ENCODE assay signal across 8 cellular contexts in the genomic region with DNA sequence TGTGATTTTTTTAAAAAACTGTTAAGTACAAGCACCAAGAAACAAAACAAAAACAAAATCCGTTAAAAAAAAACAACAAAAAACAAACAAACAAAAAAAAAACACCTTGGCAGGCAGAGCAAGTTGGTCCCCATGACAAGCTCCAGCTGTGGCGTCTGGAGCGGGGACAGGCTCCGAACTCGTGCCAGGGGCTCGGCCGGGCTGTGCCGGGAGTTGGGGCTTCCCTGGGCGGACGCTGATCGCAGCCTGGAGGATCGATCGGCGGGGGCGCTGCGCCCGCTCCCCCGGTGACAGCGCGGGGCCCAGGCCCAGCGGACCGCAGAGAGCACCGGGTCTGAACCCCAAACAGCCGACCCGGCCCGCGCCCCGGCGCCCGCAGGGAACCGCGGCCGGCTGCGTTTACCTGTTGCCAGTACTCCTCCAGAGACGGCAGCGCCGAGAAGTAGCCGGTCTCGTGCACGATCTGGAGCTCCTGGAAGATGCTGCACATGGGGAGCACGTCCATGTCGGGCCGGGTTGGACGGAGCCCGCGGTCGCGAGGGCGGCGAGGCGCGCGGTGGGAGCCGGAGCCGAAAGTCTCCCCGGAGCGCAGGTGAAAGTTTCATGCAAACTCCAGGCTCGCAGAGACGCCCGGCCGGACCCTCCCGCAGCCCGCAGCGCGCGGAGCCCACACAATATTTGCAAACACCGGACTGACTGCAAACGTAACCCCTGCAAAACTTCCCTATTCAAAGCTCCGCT. TPM values are rescaled to one million over a fixed set of nuclear protein-coding genes. Genes with fewer than 3 reads are reported as not detected.
A peak's percentile ranks its signal among the peaks of the same experiment; 100 is the strongest.
DNase-seq lines count a peak whose midpoint lies in the region; ATAC-seq and TF ChIP-seq lines count a peak whose summit lies in the region.

Gene KLF6 (minus strand): TSS at position 700 of the 741 bp plus-strand sequence. CDS start 195 bp downstream, at position 505.

- no peak for TF ChIP-seq CTCF in CD8-positive, alpha-beta T cell (IDR thresholded peaks at IDR 0.05)

- peak within 1 kb of the TSS; percentile 97 for H3K9ac ChIP-seq in HUES48 (ENCODE audit: low read depth, low read length)

- POLR2A ChIA-PET in CD8-positive, alpha-beta T cell (lab: Charles Lee), result interaction anchor here (0.6 to 6.1 kb wide), 55 partner anchors 10 to 616 kb away, joined by 3 to 229 read pairs (median 5); no protein-coding TSS in a partner anchor

- H3K4me1 Mint-ChIP-seq in CD8-positive, alpha-beta T cell (ENCODE audit: low read depth), result peaks cover 43% of the 10 kb centered on the region

- no peaks in the 10 kb centered on the region for H3K27me3 ChIP-seq in CD8-positive, alpha-beta T cell (ENCODE audit: insufficient read depth, low read length)
- peaks cover 5% of the 10 kb centered on the region; the same call in 1 of the 2 replicates for H3K27me3 ChIP-seq in HUES48 (ENCODE audit: control insufficient read depth, insufficient read depth, low read length)

- H3K9me3 Mint-ChIP-seq in CD8-positive, alpha-beta T cell, result peaks cover 4% of the 10 kb centered on the region

- DNase-seq in CD8-positive, alpha-beta T cell, result peak in 2 of 7 experiments; percentile 38 to 43
- DNase-seq in activated T-helper 9 cell treated with anti-CD3 and anti-CD28 coated beads, Interleukin-2, amount 50 U/mL, for 16 hours (ENCODE audit: low read depth), result peak; percentile 42
- DNase-seq in glomerular endothelial cell (ENCODE audit: extremely low read depth, low read depth, low spot score) (no peak), occipital lobe (lab: John Stamatoyannopoulos, UW) (peak; percentile 49), GDM1 (lab: John Stamatoyannopoulos, UW) (no peak)

- H3K36me3 Mint-ChIP-seq in CD8-positive, alpha-beta T cell, result peaks cover 47% of the 10 kb centered on the region

- peak within 1 kb of the TSS; percentile 97 for H3K4me3 Mint-ChIP-seq in CD8-positive, alpha-beta T cell

- H3K27ac Mint-ChIP-seq in CD8-positive, alpha-beta T cell, result peak within 1 kb of the TSS; percentile 98

- H3K4me3 ChIP-seq in CD8-positive, alpha-beta T cell (ENCODE audit: low read depth, low read length), result peak within 1 kb of the TSS; percentile 80
- H3K4me3 ChIP-seq in HUES48 (ENCODE audit: low read depth, low read length), result peak within 1 kb of the TSS; percentile 85

- no peaks in the 10 kb centered on the region for H3K9me3 ChIP-seq in CD8-positive, alpha-beta T cell (ENCODE audit: low read length)
- no peaks in the 10 kb centered on the region for H3K9me3 ChIP-seq in HUES48 (ENCODE audit: control insufficient read depth, insufficient read depth, low read length)

- intact Hi-C loops in CD8-positive, alpha-beta T cell (cut with DNase I, micrococcal nuclease), result loop anchor here (1.0 to 5.0 kb wide), 6 partner anchors 21 to 612 kb away; partner anchors contain the start of gene PITRM1 (in 1 of the 2)

- peak within 1 kb of the TSS; percentile 99 for H3K27ac ChIP-seq in CD8-positive, alpha-beta T cell (ENCODE audit: low read depth, low read length)
- H3K27ac ChIP-seq in HUES48 (ENCODE audit: low read depth, low read length), result peak within 1 kb of the TSS; percentile 99

- peaks cover 20% of the 10 kb centered on the region for H3K36me3 ChIP-seq in CD8-positive, alpha-beta T cell (ENCODE audit: insufficient read depth, low read length)
- H3K36me3 ChIP-seq in HUES48 (ENCODE audit: control insufficient read depth, insufficient read depth, low read length), result peaks cover 25% of the 10 kb centered on the region

- no peak for ATAC-seq in CD8-positive, alpha-beta T cell
- ATAC-seq in GM19395 (IDR thresholded peaks at IDR 0.05; ENCODE audit: unreplicated experiment) (peak; percentile 1), GM21576 (IDR thresholded peaks at IDR 0.05; ENCODE audit: unreplicated experiment) (no peak)

- CTCF ChIA-PET in CD8-positive, alpha-beta T cell (lab: Charles Lee), result interaction anchor here (1.2 to 2.1 kb wide), 4 partner anchors 22 to 186 kb away, joined by 3 to 5 read pairs (median 4); no protein-coding TSS in a partner anchor

- no peaks in the 10 kb centered on the region for H3K27me3 Mint-ChIP-seq in CD8-positive, alpha-beta T cell (ENCODE audit: low read depth)

- peaks cover 35% of the 10 kb centered on the region for H3K4me1 ChIP-seq in CD8-positive, alpha-beta T cell (ENCODE audit: insufficient read depth, low read length)
- H3K4me1 ChIP-seq in HUES48 (ENCODE audit: control insufficient read depth, insufficient read depth, low read length), result peaks cover 31% of the 10 kb centered on the region

RNA-seq across cellular contexts. Expression of gene KLF6, which starts in this region (rescaled TPM):
- 100 to 1,000 TPM; 552 to 566 TPM for total RNA-seq in CD8-positive, alpha-beta T cell
- total RNA-seq in glomerular endothelial cell (126 and 247 TPM in 2 replicates), occipital lobe (91.9 TPM)

Comparison
In these comparisons a context has a peak if more than half of its experiments do, and no peak if none do; other contexts are left out.
1. DNase-seq: peak in activated T-helper 9 cell treated with anti-CD3 and anti-CD28 coated beads, Interleukin-2, amount 50 U/mL, for 16 hours (single experiment) and occipital lobe (single experiment); none in glomerular endothelial cell (single experiment) and GDM1 (single experiment).